ENCODE assay signal across 8 cellular contexts in genomic region chr17:33778505-33779398, GRCh38.
DNase-seq lines count a peak whose midpoint lies in the region; ATAC-seq and TF ChIP-seq lines count a peak whose summit lies in the region.

No MANE protein-coding gene starts in this region.

- no peak for TF ChIP-seq POLR2A in GM18505 (IDR thresholded peaks at IDR 0.05; ENCODE audit: borderline replicate concordance, extremely low read depth, insufficient read depth, insufficient read length)

- POLR2A ChIA-PET in GM10248 (lab: Yijun Ruan, JAX): no interaction called here
- POLR2A ChIA-PET in activated CD4-positive, alpha-beta memory T cell treated with anti-CD3 and anti-CD28 coated beads, Interleukin-2, amount 10 ng/mL, durations not matched to agents 7 days and 5 days (lab: Charles Lee): no interaction called here

- no peaks in the 10 kb centered on the region for H3K9me3 Mint-ChIP-seq in activated CD4-positive, alpha-beta memory T cell treated with anti-CD3 and anti-CD28 coated beads, Interleukin-2, amount 10 ng/mL, durations not matched to agents 7 days and 5 days
- no peaks in the 10 kb centered on the region for H3K9me3 Mint-ChIP-seq in osteocyte (ENCODE audit: unreplicated experiment)

- no peaks in the 10 kb centered on the region for H3K4me1 Mint-ChIP-seq in activated CD4-positive, alpha-beta memory T cell treated with anti-CD3 and anti-CD28 coated beads, Interleukin-2, amount 10 ng/mL, durations not matched to agents 7 days and 5 days
- no peaks in the 10 kb centered on the region for H3K4me1 Mint-ChIP-seq in osteocyte (ENCODE audit: unreplicated experiment)

- H3K4me3 ChIP-seq in foreskin fibroblast (ENCODE audit: low read depth in 1 of 2, low read length in 2 of 2): no peak overlapping the region

- peaks cover 2% of the 10 kb centered on the region for H3K27me3 Mint-ChIP-seq in activated CD4-positive, alpha-beta memory T cell treated with anti-CD3 and anti-CD28 coated beads, Interleukin-2, amount 10 ng/mL, durations not matched to agents 7 days and 5 days
- no peaks in the 10 kb centered on the region for H3K27me3 Mint-ChIP-seq in osteocyte (ENCODE audit: unreplicated experiment)

- no peak overlapping the region for H3K4me3 Mint-ChIP-seq in activated CD4-positive, alpha-beta memory T cell treated with anti-CD3 and anti-CD28 coated beads, Interleukin-2, amount 10 ng/mL, durations not matched to agents 7 days and 5 days
- no peak overlapping the region for H3K4me3 Mint-ChIP-seq in osteocyte (ENCODE audit: unreplicated experiment)

- TF ChIP-seq CTCF in GM10248 (IDR thresholded peaks at IDR 0.05; ENCODE audit: control extremely low read depth, extremely low read depth, low read depth, missing control alignments) (peak; percentile 86), foreskin fibroblast (IDR thresholded peaks at IDR 0.05; ENCODE audit: low read depth, low read length) (peak; percentile 93), osteocyte (IDR thresholded peaks at IDR 0.05) (peak; percentile 86)

- no peak for ATAC-seq in HG02571 (IDR thresholded peaks at IDR 0.05; ENCODE audit: unreplicated experiment)
- ATAC-seq in GM18505 (IDR thresholded peaks at IDR 0.05; ENCODE audit: unreplicated experiment): no peak

- no peaks in the 10 kb centered on the region for H3K36me3 Mint-ChIP-seq in activated CD4-positive, alpha-beta memory T cell treated with anti-CD3 and anti-CD28 coated beads, Interleukin-2, amount 10 ng/mL, durations not matched to agents 7 days and 5 days (ENCODE audit: low read depth)
- no peaks in the 10 kb centered on the region for H3K36me3 Mint-ChIP-seq in osteocyte (ENCODE audit: unreplicated experiment)

- peak; percentile 76 for DNase-seq in AG08395 (ENCODE audit: low spot score)
- peak; percentile 51 for DNase-seq in GM10248 (ENCODE audit: extremely low spot score)
- DNase-seq in NCI-H2107 (lab: John Stamatoyannopoulos, UW): peak; percentile 10
- DNase-seq in activated CD4-positive, alpha-beta memory T cell treated with anti-CD3 and anti-CD28 coated beads, Interleukin-2, amount 10 ng/mL, durations not matched to agents 7 days and 5 days: peak; percentile 40
- peak; percentile 39 to 67 for DNase-seq in foreskin fibroblast
- no peak for DNase-seq in osteocyte (ENCODE audit: extremely low spot score, unreplicated experiment)

- CTCF ChIA-PET in GM10248 (lab: Yijun Ruan, JAX): interaction anchor here (0.7 to 6.8 kb wide), 22 partner anchors 9 to 583 kb away, joined by 3 to 64 read pairs (median 4); no protein-coding TSS in a partner anchor
- CTCF ChIA-PET in activated CD4-positive, alpha-beta memory T cell treated with anti-CD3 and anti-CD28 coated beads, Interleukin-2, amount 10 ng/mL, durations not matched to agents 7 days and 5 days (lab: Charles Lee): interaction anchor here (0.8 to 4.2 kb wide), 11 partner anchors 9 to 583 kb away, joined by 3 to 37 read pairs (median 4); no protein-coding TSS in a partner anchor

- H3K27ac Mint-ChIP-seq in activated CD4-positive, alpha-beta memory T cell treated with anti-CD3 and anti-CD28 coated beads, Interleukin-2, amount 10 ng/mL, durations not matched to agents 7 days and 5 days: no peak overlapping the region
- H3K27ac Mint-ChIP-seq in osteocyte (ENCODE audit: unreplicated experiment): no peak overlapping the region
